18 cellular contexts compared by ENCODE assay signal in genomic region chr3:95511915-95512314, GRCh38.
"Had no signal": no experiment of that assay in that cellular context is flagged by ENCODE, and none has a peak within 500 bp of the region (broad histone marks: within the 10 kb centered on the region; RNA-seq: fewer than 3 reads in every experiment).

No MANE protein-coding gene starts in this region.

- ATAC-seq: left ventricle myocardium superior, right cardiac atrium, upper lobe of right lung had no signal

- FAIRE-seq: frontal cortex had no signal

- DNase-seq: activated CD4-positive, alpha-beta memory T cell treated with anti-CD3 and anti-CD28 coated beads for 36 hours; activated CD4-positive, alpha-beta T cell treated with anti-CD3 and anti-CD28 coated beads for 48 hours; activated naive CD4-positive, alpha-beta T cell treated with Interleukin-2 at 50 U/mL for 16 hours; activated naive CD8-positive, alpha-beta T cell treated with anti-CD3 and anti-CD28 coated beads, Interleukin-2, amount 10 ng/mL, durations not matched to agents 7 days and 5 days; activated T-cell treated with anti-CD3 and anti-CD28 coated beads, Interleukin-2, amount 50 U/mL, for 48 hours; amniotic stem cell; glutamatergic neuron; hippocampal formation; left ventricle myocardium superior; midbrain; ovary; right cardiac atrium; stimulated activated CD4-positive, alpha-beta T cell treated with anti-CD3 and anti-CD28 coated beads, Interleukin-12 subunit alpha, Interleukin-12 subunit beta, amount 100 ng/mL, for 4 hours; substantia nigra; T-helper 9 cell; thyroid gland; upper lobe of right lung had no signal
